31 cellular contexts compared by ENCODE assay signal in the genomic region with DNA sequence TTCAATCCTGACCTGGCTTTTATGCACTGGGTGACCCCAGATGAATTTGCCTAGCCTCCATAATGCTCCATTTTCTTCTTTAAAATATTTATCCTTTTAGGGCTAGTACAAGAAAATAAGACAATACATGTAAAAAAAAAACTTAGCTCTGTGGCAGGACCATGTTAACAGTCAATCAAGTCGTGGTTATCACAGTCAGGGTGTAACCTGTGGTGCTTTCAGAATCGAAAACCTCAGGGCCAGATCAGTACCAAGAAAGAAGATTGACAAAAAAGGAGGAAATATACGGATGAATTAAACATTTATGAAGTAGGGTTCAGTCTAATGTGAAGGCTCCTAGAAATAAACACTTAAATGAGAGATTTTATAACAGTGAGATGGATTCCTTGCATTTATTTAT.
"Had no signal": no experiment of that assay in that cellular context is flagged by ENCODE, and none has a peak within 500 bp of the region (broad histone marks: within the 10 kb centered on the region; RNA-seq: fewer than 3 reads in every experiment).

No MANE protein-coding gene starts in this region.

- H3K4me1 Mint-ChIP-seq: activated B cell treated with CpG ODN at 0.5 μM for 24 hours; activated naive CD8-positive, alpha-beta T cell treated with anti-CD3 and anti-CD28 coated beads for 36 hours; activated T-helper 17 cell treated with anti-CD3 and anti-CD28 coated beads, Interleukin-2, amount 50 U/mL, for 72 hours had no signal

- H3K9me3 Mint-ChIP-seq: activated B cell treated with CpG ODN at 0.5 μM for 24 hours; activated CD8-positive, alpha-beta T cell treated with anti-CD3 and anti-CD28 coated beads for 36 hours; activated naive CD8-positive, alpha-beta T cell treated with anti-CD3 and anti-CD28 coated beads for 36 hours; activated naive CD8-positive, alpha-beta T cell treated with anti-CD3 and anti-CD28 coated beads, Interleukin-2, amount 50 U/mL, for 24 hours; activated T-cell treated with anti-CD3 and anti-CD28 coated beads, Interleukin-2, amount 50 U/mL, for 4 hours; activated T-helper 17 cell treated with anti-CD3 and anti-CD28 coated beads, Interleukin-2, amount 50 U/mL, for 72 hours; effector memory CD8-positive, alpha-beta T cell had no signal

- H3K36me3 Mint-ChIP-seq: activated naive CD8-positive, alpha-beta T cell treated with anti-CD3 and anti-CD28 coated beads for 36 hours had no signal

- H3K27me3 ChIP-seq: adrenal gland, body of pancreas, esophagus muscularis mucosa, foreskin keratinocyte, gastrocnemius medialis had no signal

- ATAC-seq: activated CD4-positive, CD25-positive, alpha-beta regulatory T cell treated with anti-CD3 and anti-CD28 coated beads, Interleukin-2, amount 50 U/mL, for 24 hours; activated CD8-positive, alpha-beta T cell treated with anti-CD3 and anti-CD28 coated beads for 36 hours; activated naive CD8-positive, alpha-beta T cell treated with anti-CD3 and anti-CD28 coated beads, Interleukin-2, amount 50 U/mL, for 24 hours; activated T-cell treated with anti-CD3 and anti-CD28 coated beads, Interleukin-2, amount 50 U/mL, for 4 hours; activated T-helper 17 cell treated with anti-CD3 and anti-CD28 coated beads, Interleukin-2, amount 50 U/mL, for 72 hours; body of pancreas; effector memory CD8-positive, alpha-beta T cell; foreskin keratinocyte; gastrocnemius medialis had no signal

- H3K4me3 ChIP-seq: adrenal gland, body of pancreas, esophagus muscularis mucosa, gastrocnemius medialis had no signal

- H3K4me1 ChIP-seq: adrenal gland, body of pancreas, esophagus muscularis mucosa, foreskin keratinocyte, gastrocnemius medialis had no signal

- H3K27ac Mint-ChIP-seq: activated B cell treated with CpG ODN at 0.5 μM for 24 hours; activated CD8-positive, alpha-beta T cell treated with anti-CD3 and anti-CD28 coated beads for 36 hours; activated naive CD8-positive, alpha-beta T cell treated with anti-CD3 and anti-CD28 coated beads for 36 hours; activated naive CD8-positive, alpha-beta T cell treated with anti-CD3 and anti-CD28 coated beads, Interleukin-2, amount 50 U/mL, for 24 hours; activated T-helper 17 cell treated with anti-CD3 and anti-CD28 coated beads, Interleukin-2, amount 50 U/mL, for 72 hours; effector memory CD8-positive, alpha-beta T cell had no signal

- H3K4me3 Mint-ChIP-seq: activated B cell treated with CpG ODN at 0.5 μM for 24 hours; activated CD8-positive, alpha-beta T cell treated with anti-CD3 and anti-CD28 coated beads for 36 hours; activated naive CD8-positive, alpha-beta T cell treated with anti-CD3 and anti-CD28 coated beads for 36 hours; activated naive CD8-positive, alpha-beta T cell treated with anti-CD3 and anti-CD28 coated beads, Interleukin-2, amount 50 U/mL, for 24 hours; activated T-cell treated with anti-CD3 and anti-CD28 coated beads, Interleukin-2, amount 50 U/mL, for 4 hours; activated T-helper 17 cell treated with anti-CD3 and anti-CD28 coated beads, Interleukin-2, amount 50 U/mL, for 72 hours; effector memory CD8-positive, alpha-beta T cell had no signal

- H3K9me3 ChIP-seq: adrenal gland, body of pancreas, esophagus muscularis mucosa, gastrocnemius medialis had no signal

- H3K36me3 ChIP-seq: adrenal gland, esophagus muscularis mucosa, gastrocnemius medialis, WERI-Rb-1 had no signal

- H3K27ac ChIP-seq: adrenal gland, body of pancreas, esophagus muscularis mucosa, foreskin keratinocyte, gastrocnemius medialis, WERI-Rb-1 had no signal

- DNase-seq: activated B cell treated with CpG ODN at 0.5 μM for 24 hours; activated CD4-positive, alpha-beta T cell treated with anti-CD3 and anti-CD28 coated beads for 48 hours; activated CD4-positive, alpha-beta T cell treated with anti-CD3 and anti-CD28 coated beads, Interleukin-2, amount 50 U/mL, for 1 hour; activated CD4-positive, alpha-beta T cell treated with anti-CD3 and anti-CD28 coated beads, Interleukin-2, amount 50 U/mL, for 48 hours; activated CD8-positive, alpha-beta memory T cell treated with anti-CD3 and anti-CD28 coated beads for 24 hours; activated CD8-positive, alpha-beta T cell treated with anti-CD3 and anti-CD28 coated beads for 36 hours; activated effector memory CD4-positive, alpha-beta T cell treated with Interleukin-2 at 50 U/mL for 16 hours; activated gamma-delta T cell treated with Interleukin-2 at 50 U/mL for 16 hours; activated naive CD4-positive, alpha-beta T cell treated with anti-CD3 and anti-CD28 coated beads, Interleukin-2, amount 50 U/mL, for 16 hours; activated naive CD4-positive, alpha-beta T cell treated with Interleukin-2 at 50 U/mL for 16 hours; activated naive CD8-positive, alpha-beta T cell treated with anti-CD3 and anti-CD28 coated beads for 36 hours; activated naive CD8-positive, alpha-beta T cell treated with anti-CD3 and anti-CD28 coated beads, Interleukin-2, amount 50 U/mL, for 24 hours; activated T-cell treated with anti-CD3 and anti-CD28 coated beads, Interleukin-2, amount 50 U/mL, for 4 hours; adrenal gland; amygdala; aorta; body of pancreas; caudate nucleus; cortex of kidney; dermis blood vessel endothelial cell; effector CD4-positive, alpha-beta T cell; effector memory CD8-positive, alpha-beta T cell; erythroblast; foreskin keratinocyte; gastrocnemius medialis; hippocampal formation; T1000; WERI-Rb-1 had no signal
